Comparison of ENCODE assay signal across 1 cellular context in the genomic region with DNA sequence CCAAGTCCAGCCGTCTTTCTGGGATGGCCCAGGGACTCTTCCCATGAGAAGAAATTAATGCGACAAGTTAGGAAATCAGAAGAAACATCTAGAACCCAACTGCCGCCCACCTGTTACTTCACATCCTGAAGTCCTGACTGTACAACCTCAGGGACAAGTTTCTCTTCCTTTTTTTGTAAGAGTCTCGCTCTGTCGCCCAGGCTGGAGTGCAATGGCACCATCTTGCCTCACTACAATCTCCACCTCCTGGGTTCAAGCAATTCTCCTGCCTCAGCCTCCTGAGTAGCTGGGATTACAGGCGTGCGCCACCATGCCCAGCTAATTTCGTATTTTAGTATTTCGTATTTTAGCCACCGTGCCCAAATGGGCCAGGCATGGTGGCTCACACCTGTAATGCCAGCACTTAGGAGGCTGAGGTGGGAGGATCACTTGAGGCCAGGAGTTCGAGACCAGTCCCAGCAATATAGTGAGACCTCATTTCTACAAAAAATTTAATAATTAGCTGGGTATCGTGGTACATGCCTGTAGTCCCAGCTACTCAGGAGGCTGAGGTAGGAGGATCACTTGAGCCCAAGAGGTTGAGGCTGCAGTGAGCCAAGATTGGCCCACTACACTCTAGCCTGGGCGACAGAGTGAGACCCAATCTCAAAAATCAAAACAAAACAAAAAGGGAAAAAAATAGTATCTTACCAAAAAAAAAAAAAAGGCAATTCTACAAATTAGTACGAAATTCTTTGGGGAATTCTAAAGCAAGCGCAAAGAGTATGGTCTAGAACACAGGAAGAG.
TF ChIP-seq lines count a peak whose summit lies in the region.

No MANE protein-coding gene starts in this region.

TF ChIP-seq in HepG2, 621 proteins besides CTCF, POLR2A, EP300 and RAD21:
- no peak for TF ChIP-seq ZNF333 (CRISPR knock-in tag; IDR thresholded peaks at IDR 0.05; ENCODE audit: borderline replicate concordance)
- no peak for TF ChIP-seq ZNF567 (CRISPR knock-in tag; IDR thresholded peaks at IDR 0.05; ENCODE audit: borderline replicate concordance)
- no peak for TF ChIP-seq ZFP90 (CRISPR knock-in tag; IDR thresholded peaks at IDR 0.05; ENCODE audit: borderline replicate concordance)
